In the genomic region with DNA sequence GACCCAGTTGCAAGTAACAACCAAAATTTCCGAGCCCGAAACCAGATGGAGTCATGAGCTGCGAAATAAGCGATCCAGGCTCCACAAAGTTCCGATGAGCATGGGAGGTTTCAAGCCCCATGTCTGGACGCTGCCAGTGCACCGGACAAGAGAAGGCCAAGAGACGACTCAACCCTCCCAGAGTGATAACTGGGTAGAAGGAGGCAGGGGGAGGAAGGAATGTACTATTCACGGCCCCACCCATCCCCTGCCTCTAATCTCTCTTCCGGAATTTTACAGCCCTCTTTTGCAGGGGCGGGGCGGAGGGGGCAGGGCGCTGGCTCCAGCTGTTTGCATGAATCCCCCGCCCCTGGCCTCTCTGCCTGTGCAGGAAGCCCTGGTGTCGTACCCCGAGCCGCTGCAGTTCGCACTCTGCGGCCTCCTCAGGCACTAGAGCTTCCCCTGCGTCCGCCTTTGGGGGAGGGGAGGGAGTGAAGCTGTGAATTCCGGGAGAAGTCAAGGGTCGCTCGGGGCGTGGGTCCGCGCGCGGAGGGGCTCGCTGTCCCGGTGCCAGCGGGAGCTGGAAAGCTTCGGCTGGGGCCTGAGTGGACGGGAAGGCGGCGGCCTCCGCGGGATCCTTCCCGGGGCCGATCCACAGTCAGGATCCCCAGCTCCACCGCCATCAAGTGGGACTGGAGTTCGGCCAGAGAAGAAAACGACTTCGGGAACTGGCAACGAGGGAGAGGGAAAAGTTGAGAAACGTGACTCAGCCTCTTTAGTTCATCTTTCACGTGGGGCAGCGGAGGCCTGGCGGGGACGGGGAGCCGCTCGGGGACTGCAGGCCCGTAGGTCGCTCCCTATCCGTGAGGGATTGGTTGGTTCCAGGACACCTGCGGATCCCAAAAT, we compare ENCODE assay signal across 1 cellular context.
A peak's percentile ranks its signal among the peaks of the same experiment; 100 is the strongest.
TF ChIP-seq lines count a peak whose summit lies in the region.

No MANE protein-coding gene starts in this region.

TF ChIP-seq in HepG2, 621 proteins besides CTCF, POLR2A, EP300 and RAD21 (continued from another document and continues in another):
- TF ChIP-seq ZKSCAN1 (IDR thresholded peaks at IDR 0.05; ENCODE audit: low read length), result no peak
- TF ChIP-seq ZNF639 (CRISPR knock-in tag; conservative IDR thresholded peaks at IDR 0.05), result no peak
- TF ChIP-seq NR3C1 (CRISPR knock-in tag; IDR thresholded peaks at IDR 0.05), result no peak
- TF ChIP-seq, protein P1, sequence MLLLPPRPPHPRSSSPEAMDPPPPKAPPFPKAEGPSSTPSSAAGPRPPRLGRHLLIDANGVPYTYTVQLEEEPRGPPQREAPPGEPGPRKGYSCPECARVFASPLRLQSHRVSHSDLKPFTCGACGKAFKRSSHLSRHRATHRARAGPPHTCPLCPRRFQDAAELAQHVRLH (CRISPR knock-in tag; IDR thresholded peaks at IDR 0.05; ENCODE audit: borderline replicate concordance, low read depth), result no peak
- TF ChIP-seq ZNF256 (CRISPR knock-in tag; conservative IDR thresholded peaks at IDR 0.05), result no peak
- TF ChIP-seq ZNF543 (CRISPR knock-in tag; IDR thresholded peaks at IDR 0.05), result no peak
- no peak for TF ChIP-seq ZNF629 (CRISPR knock-in tag; conservative IDR thresholded peaks at IDR 0.05)
- no peak for TF ChIP-seq IRX3 (CRISPR knock-in tag; IDR thresholded peaks at IDR 0.05; ENCODE audit: borderline replicate concordance, low read depth)
- TF ChIP-seq, protein P2, sequence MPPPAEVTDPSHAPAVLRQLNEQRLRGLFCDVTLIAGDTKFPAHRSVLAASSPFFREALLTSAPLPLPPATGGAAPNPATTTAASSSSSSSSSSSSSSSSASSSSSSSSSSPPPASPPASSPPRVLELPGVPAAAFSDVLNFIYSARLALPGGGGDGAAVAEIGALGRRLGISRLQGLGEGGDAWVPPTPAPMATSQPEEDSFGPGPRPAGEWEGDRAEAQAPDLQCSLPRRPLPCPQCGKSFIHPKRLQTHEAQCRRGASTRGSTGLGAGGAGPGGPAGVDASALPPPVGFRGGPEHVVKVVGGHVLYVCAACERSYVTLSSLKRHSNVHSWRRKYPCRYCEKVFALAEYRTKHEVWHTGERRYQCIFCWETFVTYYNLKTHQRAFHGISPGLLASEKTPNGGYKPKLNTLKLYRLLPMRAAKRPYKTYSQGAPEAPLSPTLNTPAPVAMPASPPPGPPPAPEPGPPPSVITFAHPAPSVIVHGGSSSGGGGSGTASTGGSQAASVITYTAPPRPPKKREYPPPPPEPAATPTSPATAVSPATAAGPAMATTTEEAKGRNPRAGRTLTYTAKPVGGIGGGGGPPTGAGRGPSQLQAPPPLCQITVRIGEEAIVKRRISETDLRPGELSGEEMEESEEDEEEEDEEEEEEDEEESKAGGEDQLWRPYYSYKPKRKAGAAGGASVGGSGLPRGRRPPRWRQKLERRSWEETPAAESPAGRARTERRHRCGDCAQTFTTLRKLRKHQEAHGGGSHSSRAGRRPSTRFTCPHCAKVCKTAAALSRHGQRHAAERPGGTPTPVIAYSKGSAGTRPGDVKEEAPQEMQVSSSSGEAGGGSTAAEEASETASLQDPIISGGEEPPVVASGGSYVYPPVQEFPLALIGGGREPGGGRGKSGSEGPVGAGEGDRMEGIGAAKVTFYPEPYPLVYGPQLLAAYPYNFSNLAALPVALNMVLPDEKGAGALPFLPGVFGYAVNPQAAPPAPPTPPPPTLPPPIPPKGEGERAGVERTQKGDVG (CRISPR knock-in tag; IDR thresholded peaks at IDR 0.05; ENCODE audit: borderline replicate concordance), result peak; percentile 71; the same call in 1 of the 2 replicates
- TF ChIP-seq TCF7 (IDR thresholded peaks at IDR 0.05; ENCODE audit: low read depth), result no peak
- TF ChIP-seq CREBL2 (CRISPR knock-in tag; IDR thresholded peaks at IDR 0.05; ENCODE audit: borderline replicate concordance), result no peak
- TF ChIP-seq ZNF205 (CRISPR knock-in tag; IDR thresholded peaks at IDR 0.05), result no peak
- no peak for TF ChIP-seq NFIC (IDR thresholded peaks at IDR 0.05; ENCODE audit: low read length)
- peak; percentile 52 for TF ChIP-seq TEAD3 (CRISPR knock-in tag; optimal IDR thresholded peaks at IDR 0.05; ENCODE audit: borderline replicate concordance)
- no peak for TF ChIP-seq ZBTB7B (CRISPR knock-in tag; IDR thresholded peaks at IDR 0.05)
- TF ChIP-seq ZNF597 (CRISPR knock-in tag; IDR thresholded peaks at IDR 0.05), result no peak
- TF ChIP-seq STAT5B (CRISPR knock-in tag; IDR thresholded peaks at IDR 0.05), result no peak
- no peak for TF ChIP-seq ZNF660 (CRISPR knock-in tag; IDR thresholded peaks at IDR 0.05; ENCODE audit: borderline replicate concordance, low read depth)
- TF ChIP-seq, protein P3, sequence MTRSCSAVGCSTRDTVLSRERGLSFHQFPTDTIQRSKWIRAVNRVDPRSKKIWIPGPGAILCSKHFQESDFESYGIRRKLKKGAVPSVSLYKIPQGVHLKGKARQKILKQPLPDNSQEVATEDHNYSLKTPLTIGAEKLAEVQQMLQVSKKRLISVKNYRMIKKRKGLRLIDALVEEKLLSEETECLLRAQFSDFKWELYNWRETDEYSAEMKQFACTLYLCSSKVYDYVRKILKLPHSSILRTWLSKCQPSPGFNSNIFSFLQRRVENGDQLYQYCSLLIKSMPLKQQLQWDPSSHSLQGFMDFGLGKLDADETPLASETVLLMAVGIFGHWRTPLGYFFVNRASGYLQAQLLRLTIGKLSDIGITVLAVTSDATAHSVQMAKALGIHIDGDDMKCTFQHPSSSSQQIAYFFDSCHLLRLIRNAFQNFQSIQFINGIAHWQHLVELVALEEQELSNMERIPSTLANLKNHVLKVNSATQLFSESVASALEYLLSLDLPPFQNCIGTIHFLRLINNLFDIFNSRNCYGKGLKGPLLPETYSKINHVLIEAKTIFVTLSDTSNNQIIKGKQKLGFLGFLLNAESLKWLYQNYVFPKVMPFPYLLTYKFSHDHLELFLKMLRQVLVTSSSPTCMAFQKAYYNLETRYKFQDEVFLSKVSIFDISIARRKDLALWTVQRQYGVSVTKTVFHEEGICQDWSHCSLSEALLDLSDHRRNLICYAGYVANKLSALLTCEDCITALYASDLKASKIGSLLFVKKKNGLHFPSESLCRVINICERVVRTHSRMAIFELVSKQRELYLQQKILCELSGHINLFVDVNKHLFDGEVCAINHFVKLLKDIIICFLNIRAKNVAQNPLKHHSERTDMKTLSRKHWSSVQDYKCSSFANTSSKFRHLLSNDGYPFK (CRISPR knock-in tag; IDR thresholded peaks at IDR 0.05; ENCODE audit: borderline replicate concordance), result no peak
- no peak for TF ChIP-seq FOXJ3 (CRISPR knock-in tag; IDR thresholded peaks at IDR 0.05; ENCODE audit: borderline replicate concordance)
- no peak for TF ChIP-seq ZNF788 (CRISPR knock-in tag; IDR thresholded peaks at IDR 0.05; ENCODE audit: borderline replicate concordance)
- TF ChIP-seq ZNF577 (CRISPR knock-in tag; IDR thresholded peaks at IDR 0.05; ENCODE audit: borderline replicate concordance, low read depth), result no peak
- no peak for TF ChIP-seq SMARCE1 (IDR thresholded peaks at IDR 0.05; ENCODE audit: borderline replicate concordance)
- TF ChIP-seq ZNF317 (CRISPR knock-in tag; IDR thresholded peaks at IDR 0.05), result no peak
- no peak for TF ChIP-seq ZNF556 (CRISPR knock-in tag; IDR thresholded peaks at IDR 0.05; ENCODE audit: borderline replicate concordance)
- TF ChIP-seq SAFB2 (CRISPR knock-in tag; IDR thresholded peaks at IDR 0.05; ENCODE audit: borderline replicate concordance, low read depth), result no peak
- TF ChIP-seq RERE (CRISPR knock-in tag; IDR thresholded peaks at IDR 0.05; ENCODE audit: low read depth), result no peak
- peak; percentile 44; the same call in 1 of the 2 replicates for TF ChIP-seq SAP130 (CRISPR knock-in tag; IDR thresholded peaks at IDR 0.05; ENCODE audit: low read depth)
- no peak for TF ChIP-seq CEBPZ (IDR thresholded peaks at IDR 0.05; ENCODE audit: low read length)
- TF ChIP-seq ZNF605 (CRISPR knock-in tag; IDR thresholded peaks at IDR 0.05), result no peak
- TF ChIP-seq BHLHE40 (IDR thresholded peaks at IDR 0.05; ENCODE audit: low read length), result no peak
- 0 out of 2 replicates have a peak, but pooled peaks have one; percentile 12 for TF ChIP-seq HDAC1 (CRISPR knock-in tag; IDR thresholded peaks at IDR 0.05)
- no peak for TF ChIP-seq HNF4A (CRISPR knock-in tag; IDR thresholded peaks at IDR 0.05)
- TF ChIP-seq PHF5A (CRISPR knock-in tag; IDR thresholded peaks at IDR 0.05; ENCODE audit: low read depth, unreplicated experiment), result no peak
- 0 out of 2 replicates have a peak, but pooled peaks have one; percentile 25 for TF ChIP-seq KMT2B (CRISPR knock-in tag; IDR thresholded peaks at IDR 0.05)
- TF ChIP-seq, protein P4, sequence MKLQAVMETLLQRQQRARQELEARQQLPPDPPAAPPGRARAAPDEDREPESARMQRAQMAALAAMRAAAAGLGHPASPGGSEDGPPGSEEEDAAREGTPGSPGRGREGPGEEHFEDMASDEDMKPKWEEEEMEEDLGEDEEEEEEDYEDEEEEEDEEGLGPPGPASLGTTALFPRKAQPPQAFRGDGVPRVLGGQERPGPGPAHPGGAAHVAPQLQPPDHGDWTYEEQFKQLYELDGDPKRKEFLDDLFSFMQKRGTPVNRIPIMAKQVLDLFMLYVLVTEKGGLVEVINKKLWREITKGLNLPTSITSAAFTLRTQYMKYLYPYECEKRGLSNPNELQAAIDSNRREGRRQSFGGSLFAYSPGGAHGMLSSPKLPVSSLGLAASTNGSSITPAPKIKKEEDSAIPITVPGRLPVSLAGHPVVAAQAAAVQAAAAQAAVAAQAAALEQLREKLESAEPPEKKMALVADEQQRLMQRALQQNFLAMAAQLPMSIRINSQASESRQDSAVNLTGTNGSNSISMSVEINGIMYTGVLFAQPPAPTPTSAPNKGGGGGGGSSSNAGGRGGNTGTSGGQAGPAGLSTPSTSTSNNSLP (IDR thresholded peaks at IDR 0.05; ENCODE audit: low read depth, low read length), result no peak
